28 cellular contexts compared by ENCODE assay signal in genomic region chr19:27805848-27806247, GRCh38.
"Had no signal": no experiment of that assay in that cellular context is flagged by ENCODE, and none has a peak within 500 bp of the region (broad histone marks: within the 10 kb centered on the region; RNA-seq: fewer than 3 reads in every experiment).

No MANE protein-coding gene starts in this region.

- H3K36me3 ChIP-seq: brain microvascular endothelial cell had no signal

- H3K4me1 Mint-ChIP-seq: activated naive CD8-positive, alpha-beta T cell treated with anti-CD3 and anti-CD28 coated beads for 36 hours had no signal

- H3K4me3 Mint-ChIP-seq: activated CD8-positive, alpha-beta T cell treated with anti-CD3 and anti-CD28 coated beads for 36 hours; activated naive CD8-positive, alpha-beta T cell treated with anti-CD3 and anti-CD28 coated beads for 36 hours; activated T-cell treated with anti-CD3 and anti-CD28 coated beads, Interleukin-2, amount 50 U/mL, for 24 hours had no signal

- H3K27ac Mint-ChIP-seq: activated CD8-positive, alpha-beta T cell treated with anti-CD3 and anti-CD28 coated beads for 36 hours; activated naive CD8-positive, alpha-beta T cell treated with anti-CD3 and anti-CD28 coated beads for 36 hours; activated T-cell treated with anti-CD3 and anti-CD28 coated beads, Interleukin-2, amount 50 U/mL, for 24 hours had no signal

- H3K4me2 ChIP-seq: KMS-11 had no signal

- DNase-seq: activated CD4-positive, alpha-beta T cell treated with anti-CD3 and anti-CD28 coated beads for 1 hour; activated CD4-positive, alpha-beta T cell treated with anti-CD3 and anti-CD28 coated beads for 48 hours; activated CD4-positive, alpha-beta T cell treated with anti-CD3 and anti-CD28 coated beads, Interleukin-2, amount 50 U/mL, for 4 hours; activated CD4-positive, CD25-positive, alpha-beta regulatory T cell; activated CD8-positive, alpha-beta T cell treated with anti-CD3 and anti-CD28 coated beads for 36 hours; activated naive CD4-positive, alpha-beta T cell; activated naive CD4-positive, alpha-beta T cell treated with anti-CD3 and anti-CD28 coated beads, Interleukin-2, amount 50 U/mL, for 16 hours; activated naive CD8-positive, alpha-beta T cell treated with anti-CD3 and anti-CD28 coated beads for 36 hours; activated T-cell treated with anti-CD3 and anti-CD28 coated beads, Interleukin-2, amount 50 U/mL, for 24 hours; amniotic stem cell; aorta; brain microvascular endothelial cell; central memory CD4-positive, alpha-beta T cell; MM.1S; MV-4-11; NCI-H1092; NCI-H1436 treated with DMSO at 0.1 percent for 48 hours; NCI-H1694 treated with DMSO at 0.1 percent for 48 hours; NCI-H2029; NCI-H345; NCI-H524 treated with DMSO at 0.1 percent for 48 hours; SIG-M5; SW 1271; T-helper 1 cell; T-helper 2 cell; T-helper 9 cell had no signal

- H3K27ac ChIP-seq: brain microvascular endothelial cell, KMS-11, VCaP had no signal

- H3K27me3 Mint-ChIP-seq: activated CD8-positive, alpha-beta T cell treated with anti-CD3 and anti-CD28 coated beads for 36 hours; activated naive CD8-positive, alpha-beta T cell treated with anti-CD3 and anti-CD28 coated beads for 36 hours; activated T-cell treated with anti-CD3 and anti-CD28 coated beads, Interleukin-2, amount 50 U/mL, for 24 hours had no signal

- H3K9me3 Mint-ChIP-seq: activated CD8-positive, alpha-beta T cell treated with anti-CD3 and anti-CD28 coated beads for 36 hours had no signal

- H3K27me3 ChIP-seq: brain microvascular endothelial cell had no signal

- H3K9ac ChIP-seq: KMS-11 had no signal
